Comparison of ENCODE assay signal across 8 cellular contexts in the genomic region with DNA sequence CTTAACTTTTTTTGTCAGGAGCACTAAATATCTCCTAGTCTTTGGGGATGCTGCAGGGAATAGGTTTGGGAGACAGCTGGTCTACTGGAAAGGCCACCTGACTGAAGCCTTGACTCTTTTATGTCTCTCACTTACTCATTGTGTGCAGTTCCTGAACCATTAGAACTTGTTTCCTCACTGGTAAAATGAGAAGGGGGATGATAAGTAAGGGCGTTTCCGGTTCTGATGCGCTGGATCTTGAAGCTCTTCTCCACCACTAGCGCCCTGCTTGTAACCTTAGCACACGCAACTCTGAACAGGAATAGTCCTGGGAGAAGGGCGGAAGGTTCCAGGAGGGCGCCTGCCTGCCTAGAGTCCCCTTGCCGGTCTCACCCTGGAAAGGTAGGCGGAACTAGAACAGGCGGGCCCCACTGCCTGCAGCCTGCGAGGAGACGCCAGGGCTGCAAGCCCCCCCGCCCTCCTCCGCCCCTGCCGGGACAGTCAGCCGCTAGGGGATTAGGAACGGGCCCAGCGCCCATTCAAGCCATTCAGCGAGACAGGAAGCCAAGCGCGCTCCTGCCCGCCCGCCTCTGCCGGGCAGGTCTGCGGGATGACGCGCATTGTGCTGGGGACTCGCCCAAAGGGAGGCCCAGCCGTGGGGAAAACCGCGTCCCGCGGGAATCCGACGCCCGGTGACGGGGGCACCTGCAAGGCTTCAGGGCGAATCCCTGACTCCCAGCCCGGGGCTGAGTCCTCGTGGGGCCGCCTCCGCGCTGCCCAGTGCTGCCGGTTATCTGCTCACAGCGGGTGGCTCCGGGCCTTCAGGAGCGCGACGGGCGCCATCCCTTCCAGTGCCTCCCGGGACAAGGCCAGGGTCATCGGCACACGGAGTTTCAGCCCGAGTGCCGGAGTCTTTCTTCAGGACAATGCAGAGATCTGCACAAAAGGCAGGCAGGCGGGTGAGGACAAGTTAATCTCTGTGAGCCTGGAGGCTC. TPM values are rescaled to one million over a fixed set of nuclear protein-coding genes. Genes with fewer than 3 reads are reported as not detected.
DNase-seq lines count a peak whose midpoint lies in the region; ATAC-seq and TF ChIP-seq lines count a peak whose summit lies in the region.

No MANE protein-coding gene starts in this region.

- H3K4me1 ChIP-seq in left ventricle myocardium inferior: peaks cover 13% of the 10 kb centered on the region
- peaks cover 8% of the 10 kb centered on the region for H3K4me1 ChIP-seq in psoas muscle

- 1 to 3% (median 2%) methylated on average over 53 to 56 of the region's 56 CpGs for WGBS in psoas muscle, 3 donors

- H3K9me3 ChIP-seq in left ventricle myocardium inferior (replicated peaks): peaks cover 21% of the 10 kb centered on the region
- no peaks in the 10 kb centered on the region for H3K9me3 ChIP-seq in psoas muscle

- H3K36me3 ChIP-seq in left ventricle myocardium inferior (no peaks in the 10 kb centered on the region), psoas muscle (ENCODE audit: insufficient read depth in 1 of 2, low read depth in 1 of 2) (no peaks in the 10 kb centered on the region)

- no peak overlapping the region for H3K27ac Mint-ChIP-seq in activated naive CD4-positive, alpha-beta T cell treated with anti-CD3 and anti-CD28 coated beads, Interleukin-2, amount 50 U/mL, for 72 hours

- ATAC-seq in activated naive CD4-positive, alpha-beta T cell treated with anti-CD3 and anti-CD28 coated beads, Interleukin-2, amount 50 U/mL, for 72 hours: peak; percentile 72 to 86
- ATAC-seq in psoas muscle: peak; percentile 88 to 97 (median 92)

- H3K27me3 ChIP-seq in left ventricle myocardium inferior (ENCODE audit: low read depth): peaks cover 46% of the 10 kb centered on the region
- H3K27me3 ChIP-seq in psoas muscle (ENCODE audit: insufficient read depth in 3 of 3, low read length in 2 of 3): peaks cover 0 to 33% (median 5%) of the 10 kb centered on the region in 3 donors

- peaks cover 0 to 5% of the 10 kb centered on the region in 2 donors for H3K9me3 Mint-ChIP-seq in activated naive CD4-positive, alpha-beta T cell treated with anti-CD3 and anti-CD28 coated beads, Interleukin-2, amount 50 U/mL, for 72 hours

- peak overlapping the region; percentile 64 for H3K27ac ChIP-seq in left ventricle myocardium inferior (replicated peaks)
- peak overlapping the region; percentile 32 for H3K27ac ChIP-seq in psoas muscle

- TF ChIP-seq CTCF in GM13977 (IDR thresholded peaks at IDR 0.05; ENCODE audit: extremely low read depth, insufficient read depth, missing control alignments) (no peak), left ventricle myocardium inferior (IDR thresholded peaks at IDR 0.05; ENCODE audit: borderline replicate concordance) (peak; percentile 47), psoas muscle (IDR thresholded peaks at IDR 0.05) (peak; percentile 11)

- H3K36me3 Mint-ChIP-seq in activated naive CD4-positive, alpha-beta T cell treated with anti-CD3 and anti-CD28 coated beads, Interleukin-2, amount 50 U/mL, for 72 hours: peaks cover 7 to 12% of the 10 kb centered on the region in 2 donors

- in situ Hi-C loops in GM13977 (cut with MboI; ENCODE audit: low pct_unique_long_range_greater_than_20kb, low sequenced_read_pairs, unreplicated experiment): no loop called here

- intact Hi-C loops in left ventricle myocardium inferior (cut with micrococcal nuclease): no loop called here
- intact Hi-C loops in psoas muscle (cut with DNase I): no loop called here

- peak overlapping the region; percentile 65 for H3K4me3 ChIP-seq in left ventricle myocardium inferior
- H3K4me3 ChIP-seq in psoas muscle: peak overlapping the region; percentile 66

- DNase-seq in GM13977 (ENCODE audit: low spot score) (peak; percentile 48), NCI-H748 treated with DMSO at 0.1 percent for 48 hours (lab: John Stamatoyannopoulos, UW) (peak; percentile 14), left ventricle myocardium inferior (peak; percentile 65), psoas muscle (peak; percentile 70 to 86), NCI-H226 (no peak), OCI-M2 (lab: John Stamatoyannopoulos, UW; ENCODE audit: unreplicated experiment) (no peak), NCI-H2196 treated with DMSO at 0.1 percent for 48 hours (lab: John Stamatoyannopoulos, UW; ENCODE audit: unreplicated experiment) (no peak)
- DNase-seq in activated naive CD4-positive, alpha-beta T cell treated with anti-CD3 and anti-CD28 coated beads, Interleukin-2, amount 50 U/mL, for 72 hours (ENCODE audit: low spot score in 2 of 2): peak; percentile 37 to 60

RNA-seq across cellular contexts. Expression of a gene that starts 44.0 kb away (rescaled TPM):
- 1 to 10 TPM; 7.7 to 8.4 TPM for total RNA-seq in activated naive CD4-positive, alpha-beta T cell treated with anti-CD3 and anti-CD28 coated beads, Interleukin-2, amount 50 U/mL, for 72 hours
- total RNA-seq in left ventricle myocardium inferior (5.8 TPM), psoas muscle (10 to 100 TPM in 3 of 4 donors, 1 to 10 TPM in 1; 9.0 to 17.6 (median 10.9) TPM)
- 10 to 100 TPM in 1 of 3 donors, 1 to 10 TPM in 2; 5.2 to 12.8 (median 8.5) TPM for polyA plus RNA-seq in psoas muscle

Comparison
In these comparisons a context has a peak if more than half of its experiments do, and no peak if none do; other contexts are left out.
1. DNase-seq: peak in GM13977 (single experiment), NCI-H748 treated with DMSO at 0.1 percent for 48 hours (single experiment), activated naive CD4-positive, alpha-beta T cell treated with anti-CD3 and anti-CD28 coated beads, Interleukin-2, amount 50 U/mL, for 72 hours (2 of 2), left ventricle myocardium inferior (single experiment) and psoas muscle (2 of 2); none in NCI-H226 (single experiment), OCI-M2 (single experiment) and NCI-H2196 treated with DMSO at 0.1 percent for 48 hours (single experiment).